ENCODE assay signal across 26 cellular contexts in the genomic region with DNA sequence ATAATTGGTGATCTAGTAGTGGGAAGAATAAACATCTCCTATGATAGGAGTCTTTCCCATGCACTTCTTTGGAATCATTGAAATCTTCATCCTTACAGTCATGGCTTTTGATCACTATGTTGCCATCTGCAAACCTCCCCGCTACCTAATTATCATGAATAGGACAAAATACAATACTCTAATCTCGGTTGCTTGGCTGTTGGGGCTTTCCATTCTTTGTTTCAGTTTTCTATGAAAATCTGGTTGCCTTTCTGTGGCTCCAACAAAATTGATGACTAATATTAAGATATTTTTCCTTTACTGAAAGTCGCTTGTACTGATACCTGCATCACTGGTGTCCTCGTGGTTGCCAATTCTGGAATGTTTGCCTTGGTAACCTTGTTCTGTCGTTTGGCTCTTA.
"Had no signal": no experiment of that assay in that cellular context is flagged by ENCODE, and none has a peak within 500 bp of the region (broad histone marks: within the 10 kb centered on the region; RNA-seq: fewer than 3 reads in every experiment).

No MANE protein-coding gene starts in this region.

- H3K4me3 ChIP-seq: esophagus squamous epithelium, gastrocnemius medialis, heart right ventricle, left lung, lower lobe of right lung, mucosa of descending colon had no signal

- H3K27ac ChIP-seq: epithelial cell of prostate, esophagus squamous epithelium, gastrocnemius medialis, heart right ventricle, left lung, lower lobe of right lung had no signal

- ATAC-seq: effector memory CD8-positive, alpha-beta T cell; esophagus mucosa; gastrocnemius medialis; heart right ventricle; left cardiac atrium; left lung; left ventricle myocardium superior; lower lobe of right lung; mucosa of descending colon; naive thymus-derived CD8-positive, alpha-beta T cell had no signal

- H3K36me3 ChIP-seq: esophagus squamous epithelium, gastrocnemius medialis, heart right ventricle, left lung, lower lobe of right lung had no signal

- DNase-seq: cortex of kidney; effector CD8-positive, alpha-beta T cell; effector memory CD8-positive, alpha-beta T cell; endodermal cell; erythroblast; esophagus squamous epithelium; foreskin fibroblast; foreskin melanocyte; gastrocnemius medialis; glutamatergic neuron; head of caudate nucleus; heart right ventricle; hippocampal formation; left cardiac atrium; left lung; left ventricle myocardium superior; lower lobe of right lung; mesenchymal stem cell; mucosa of descending colon; naive B cell; naive thymus-derived CD8-positive, alpha-beta T cell had no signal

- H3K27me3 ChIP-seq: esophagus squamous epithelium, gastrocnemius medialis, heart right ventricle, left lung had no signal

- H3K4me1 ChIP-seq: esophagus squamous epithelium, gastrocnemius medialis, heart right ventricle, left lung, lower lobe of right lung had no signal

- H3K9me3 ChIP-seq: esophagus squamous epithelium, gastrocnemius medialis, heart right ventricle, left lung, lower lobe of right lung had no signal

- FAIRE-seq: endometrium, islet of Langerhans, keratinocyte had no signal
